Comparison of ENCODE assay signal across 24 cellular contexts in genomic region chr13:112810608-112811007, GRCh38.
"Had no signal": no experiment of that assay in that cellular context is flagged by ENCODE, and none has a peak within 500 bp of the region (broad histone marks: within the 10 kb centered on the region; RNA-seq: fewer than 3 reads in every experiment).

No MANE protein-coding gene starts in this region.

- H3K9me3 ChIP-seq: colonic mucosa, esophagus squamous epithelium, gastrocnemius medialis, lower lobe of right lung, mucosa of descending colon had no signal

- H3K4me3 ChIP-seq: colonic mucosa, esophagus squamous epithelium, gastrocnemius medialis, heart left ventricle, hepatocyte, left lung, lower lobe of right lung, mucosa of descending colon had no signal

- H3K4me3 Mint-ChIP-seq: dendritic cell treated with granulocyte-macrophage colony-stimulating factor and Interleukin-4, amounts not matched to agents 40 ng/mL and 50 ng/mL, for 4 days; effector memory CD8-positive, alpha-beta T cell; endodermal cell; memory B cell; mesothelial cell of epicardium had no signal

- DNase-seq: colonic mucosa; cortex of kidney; effector CD8-positive, alpha-beta T cell; effector memory CD8-positive, alpha-beta T cell; endodermal cell; erythroblast; esophagus squamous epithelium; foreskin fibroblast; foreskin melanocyte; gastrocnemius medialis; heart left ventricle; hypothalamus; immature natural killer cell; left cardiac atrium; left lung; left ventricle myocardium superior; lower lobe of right lung; mesendoderm; mucosa of descending colon had no signal

- H3K27me3 Mint-ChIP-seq: dendritic cell treated with granulocyte-macrophage colony-stimulating factor and Interleukin-4, amounts not matched to agents 40 ng/mL and 50 ng/mL, for 4 days; effector memory CD8-positive, alpha-beta T cell; memory B cell had no signal

- H3K4me1 ChIP-seq: colonic mucosa, esophagus squamous epithelium, gastrocnemius medialis, left lung, lower lobe of right lung had no signal

- H3K27ac ChIP-seq: colonic mucosa, epithelial cell of prostate, esophagus squamous epithelium, gastrocnemius medialis, heart left ventricle, hepatocyte, left lung, lower lobe of right lung had no signal

- H3K4me1 Mint-ChIP-seq: endodermal cell, immature natural killer cell, mesothelial cell of epicardium had no signal

- H3K27me3 ChIP-seq: colonic mucosa, esophagus squamous epithelium, gastrocnemius medialis, heart left ventricle, hepatocyte, left lung had no signal

- H3K27ac Mint-ChIP-seq: dendritic cell treated with granulocyte-macrophage colony-stimulating factor and Interleukin-4, amounts not matched to agents 40 ng/mL and 50 ng/mL, for 4 days; endodermal cell; immature natural killer cell; memory B cell; mesothelial cell of epicardium had no signal

- H3K9me3 Mint-ChIP-seq: dendritic cell treated with granulocyte-macrophage colony-stimulating factor and Interleukin-4, amounts not matched to agents 40 ng/mL and 50 ng/mL, for 4 days; effector memory CD8-positive, alpha-beta T cell; immature natural killer cell; memory B cell had no signal

- H3K36me3 ChIP-seq: colonic mucosa had no signal
